Comparison of ENCODE assay signal across 8 cellular contexts in the genomic region with DNA sequence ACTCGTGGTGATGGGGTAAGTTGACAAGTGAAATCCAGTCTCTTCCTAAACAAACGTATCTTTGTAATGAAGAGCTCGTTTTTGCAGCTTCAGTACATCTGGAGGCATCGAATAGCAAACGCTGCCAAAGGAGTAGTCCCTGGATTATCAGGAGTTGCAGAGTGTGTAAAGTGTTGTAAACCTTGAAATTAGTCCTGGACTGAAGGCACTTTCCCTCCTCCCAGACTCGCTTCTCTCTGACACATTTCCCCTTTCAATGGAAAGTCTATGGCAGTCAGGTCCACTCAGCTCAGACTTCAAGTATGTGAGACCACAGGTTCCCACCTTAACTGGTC. TPM values are rescaled to one million over a fixed set of nuclear protein-coding genes. Genes with fewer than 3 reads are reported as not detected.
DNase-seq lines count a peak whose midpoint lies in the region; ATAC-seq and TF ChIP-seq lines count a peak whose summit lies in the region.

No MANE protein-coding gene starts in this region.

- peaks cover 12% of the 10 kb centered on the region for H3K27me3 ChIP-seq in iPS-20b (ENCODE audit: insufficient read depth, low read length)
- no peaks in the 10 kb centered on the region for H3K27me3 ChIP-seq in stomach

- H3K27ac ChIP-seq in iPS-20b (ENCODE audit: low read length), result no peak overlapping the region
- H3K27ac ChIP-seq in stomach, result peak overlapping the region; percentile 78 to 93 (median 87)

- H3K36me3 ChIP-seq in iPS-20b (ENCODE audit: insufficient read depth, low read depth, low read length), result peaks cover 11% of the 10 kb centered on the region
- H3K36me3 ChIP-seq in stomach, result no peaks in the 10 kb centered on the region

- no peak for TF ChIP-seq POLR2A in stomach (IDR thresholded peaks at IDR 0.05)
- TF ChIP-seq POLR2A in erythroblast (IDR thresholded peaks at IDR 0.05; ENCODE audit: low read length), result no peak

- TF ChIP-seq CTCF in stomach (IDR thresholded peaks at IDR 0.05), result no peak

- no peak for TF ChIP-seq EP300 in stomach (IDR thresholded peaks at IDR 0.05)

- peaks cover 12% of the 10 kb centered on the region for H3K36me3 Mint-ChIP-seq in activated T-helper 1 cell treated with anti-CD3 and anti-CD28 coated beads, Interleukin-12 subunit alpha, Interleukin-12 subunit beta, Interleukin-2, Interleukin-4 antibody, amounts not matched to agents 30 ng/mL and 10 ng/mL and 1 ng/mL, durations not matched to agents 14 hours and 24 hours and 36 hours (ENCODE audit: low read depth)

- ATAC-seq in HG03469 (IDR thresholded peaks at IDR 0.05; ENCODE audit: unreplicated experiment), result no peak

- H3K27ac Mint-ChIP-seq in activated T-helper 1 cell treated with anti-CD3 and anti-CD28 coated beads, Interleukin-12 subunit alpha, Interleukin-12 subunit beta, Interleukin-2, Interleukin-4 antibody, amounts not matched to agents 30 ng/mL and 10 ng/mL and 1 ng/mL, durations not matched to agents 14 hours and 24 hours and 36 hours, result peak overlapping the region; percentile 91

- no peaks in the 10 kb centered on the region for H3K9me3 Mint-ChIP-seq in activated T-helper 1 cell treated with anti-CD3 and anti-CD28 coated beads, Interleukin-12 subunit alpha, Interleukin-12 subunit beta, Interleukin-2, Interleukin-4 antibody, amounts not matched to agents 30 ng/mL and 10 ng/mL and 1 ng/mL, durations not matched to agents 14 hours and 24 hours and 36 hours

- no peak overlapping the region for H3K9ac ChIP-seq in iPS-20b (ENCODE audit: low read depth, low read length)

- peaks cover 27% of the 10 kb centered on the region for H3K27me3 Mint-ChIP-seq in activated T-helper 1 cell treated with anti-CD3 and anti-CD28 coated beads, Interleukin-12 subunit alpha, Interleukin-12 subunit beta, Interleukin-2, Interleukin-4 antibody, amounts not matched to agents 30 ng/mL and 10 ng/mL and 1 ng/mL, durations not matched to agents 14 hours and 24 hours and 36 hours (ENCODE audit: insufficient read depth)

- H3K4me3 Mint-ChIP-seq in activated T-helper 1 cell treated with anti-CD3 and anti-CD28 coated beads, Interleukin-12 subunit alpha, Interleukin-12 subunit beta, Interleukin-2, Interleukin-4 antibody, amounts not matched to agents 30 ng/mL and 10 ng/mL and 1 ng/mL, durations not matched to agents 14 hours and 24 hours and 36 hours, result peak overlapping the region; percentile 88

- H3K4me1 ChIP-seq in iPS-20b (ENCODE audit: insufficient read depth, low read length) (peaks cover 23% of the 10 kb centered on the region; the same call in 1 of the 2 replicates), stomach (peaks cover 9 to 35% (median 31%) of the 10 kb centered on the region in 4 donors)

- H3K4me1 Mint-ChIP-seq in activated T-helper 1 cell treated with anti-CD3 and anti-CD28 coated beads, Interleukin-12 subunit alpha, Interleukin-12 subunit beta, Interleukin-2, Interleukin-4 antibody, amounts not matched to agents 30 ng/mL and 10 ng/mL and 1 ng/mL, durations not matched to agents 14 hours and 24 hours and 36 hours (ENCODE audit: low read depth), result peaks cover 36% of the 10 kb centered on the region

- DNase-seq in DMS53 treated with DMSO at 0.1 percent for 48 hours (lab: John Stamatoyannopoulos, UW; ENCODE audit: unreplicated experiment) (peak; percentile 79), DMS53 (lab: John Stamatoyannopoulos, UW) (no peak), stomach (no peak), erythroblast (lab: John Stamatoyannopoulos, UW) (no peak), AG08395 (ENCODE audit: low spot score) (no peak)
- no peak for DNase-seq in activated T-helper 1 cell treated with anti-CD3 and anti-CD28 coated beads, Interleukin-12 subunit alpha, Interleukin-12 subunit beta, Interleukin-2, Interleukin-4 antibody, amounts not matched to agents 30 ng/mL and 10 ng/mL and 1 ng/mL, durations not matched to agents 14 hours and 24 hours and 36 hours (ENCODE audit: low spot score)

- H3K4me3 ChIP-seq in iPS-20b (ENCODE audit: low read length) (peak overlapping the region; percentile 64), stomach (peak overlapping the region; percentile 65 to 88 (median 71))

- intact Hi-C loops in activated T-helper 1 cell treated with anti-CD3 and anti-CD28 coated beads, Interleukin-12 subunit alpha, Interleukin-12 subunit beta, Interleukin-2, Interleukin-4 antibody, amounts not matched to agents 30 ng/mL and 10 ng/mL and 1 ng/mL, durations not matched to agents 14 hours and 24 hours and 36 hours (cut with micrococcal nuclease), result loop anchor here (1.0 to 5.0 kb wide), 8 partner anchors 38 to 973 kb away; a partner anchor contains a TSS
- intact Hi-C loops in stomach (cut with DNase I; ENCODE audit: low total_unique reads), result no loop called here

- H3K9me3 ChIP-seq in iPS-20b (ENCODE audit: insufficient read depth, low read depth, low read length) (no peaks in the 10 kb centered on the region), stomach (no peaks in the 10 kb centered on the region)

- 20 to 30% (median 26%) methylated on average over 6 of the region's 6 CpGs for WGBS in stomach, 5 donors

RNA-seq across cellular contexts. Expression of a gene that starts 1.5 kb away (rescaled TPM):
- total RNA-seq in activated T-helper 1 cell treated with anti-CD3 and anti-CD28 coated beads, Interleukin-12 subunit alpha, Interleukin-12 subunit beta, Interleukin-2, Interleukin-4 antibody, amounts not matched to agents 30 ng/mL and 10 ng/mL and 1 ng/mL, durations not matched to agents 14 hours and 24 hours and 36 hours, result 24.2 and 30.1 TPM in 2 replicates
- total RNA-seq in stomach, result 10 to 100 TPM; 12.7 to 59.1 (median 25.5) TPM
- polyA plus RNA-seq in stomach, result 10 to 100 TPM in 2 of 3 donors, 1 to 10 TPM in 1; 9.3 to 15.4 (median 14.6) TPM

RNA-seq across cellular contexts. Expression of a gene that starts 38.6 kb away (rescaled TPM):
- 103 and 108 TPM in 2 replicates for total RNA-seq in activated T-helper 1 cell treated with anti-CD3 and anti-CD28 coated beads, Interleukin-12 subunit alpha, Interleukin-12 subunit beta, Interleukin-2, Interleukin-4 antibody, amounts not matched to agents 30 ng/mL and 10 ng/mL and 1 ng/mL, durations not matched to agents 14 hours and 24 hours and 36 hours
- total RNA-seq in stomach, result 100 to 1,000 TPM in 3 of 5 donors, 10 to 100 TPM in 2; 32.7 to 212 (median 114) TPM
- 10 to 100 TPM; 52.8 to 92.7 (median 63.0) TPM for polyA plus RNA-seq in stomach
